Comparison of ENCODE assay signal across 25 cellular contexts in the genomic region with DNA sequence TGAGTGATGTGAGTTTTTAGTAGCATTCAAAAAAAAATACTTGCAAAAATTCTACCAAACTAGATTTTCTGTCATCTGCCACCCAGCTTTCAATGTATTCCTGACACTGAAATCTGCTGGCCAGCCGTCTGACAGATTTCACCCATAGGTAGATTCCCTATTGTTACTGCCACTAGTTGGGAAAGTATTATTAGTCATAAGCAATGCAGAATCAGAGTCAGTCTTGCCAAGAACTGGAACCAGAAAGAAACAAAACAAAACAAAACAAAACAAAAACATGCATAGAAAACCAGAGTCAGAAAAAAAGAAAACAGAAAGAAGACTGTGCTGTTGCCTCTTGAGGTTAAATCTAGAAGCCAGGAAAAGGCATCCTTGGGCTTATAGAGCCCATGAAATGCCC.
"Had no signal": no experiment of that assay in that cellular context is flagged by ENCODE, and none has a peak within 500 bp of the region (broad histone marks: within the 10 kb centered on the region; RNA-seq: fewer than 3 reads in every experiment).

No MANE protein-coding gene starts in this region.

- H3K9me3 ChIP-seq: left ventricle myocardium inferior, transverse colon, vagina had no signal

- H3K27ac ChIP-seq: left ventricle myocardium inferior, transverse colon, vagina had no signal

- H3K27me3 Mint-ChIP-seq: brain; dendritic cell treated with granulocyte-macrophage colony-stimulating factor and Interleukin-4, amounts not matched to agents 40 ng/mL and 50 ng/mL, for 4 days; progenitor cell of endocrine pancreas had no signal

- ATAC-seq: activated CD8-positive, alpha-beta T cell treated with anti-CD3 and anti-CD28 coated beads, Interleukin-2, amount 10 ng/mL, durations not matched to agents 7 days and 5 days; activated naive CD4-positive, alpha-beta T cell treated with anti-CD3 and anti-CD28 coated beads, Interleukin-2, amount 50 U/mL, for 72 hours; right cardiac atrium; stimulated activated naive CD8-positive, alpha-beta T cell treated with anti-CD3 and anti-CD28 coated beads, Interleukin-15, Interleukin-2, amounts not matched to agents 100 U/mL and 50 U/mL, for 24 hours; WTC11 had no signal

- H3K36me3 Mint-ChIP-seq: activated naive CD4-positive, alpha-beta T cell treated with anti-CD3 and anti-CD28 coated beads, Interleukin-2, amount 50 U/mL, for 72 hours; brain; WTC11 had no signal

- H3K4me1 Mint-ChIP-seq: brain, nephron progenitor cell had no signal

- DNase-seq: activated CD4-positive, alpha-beta T cell treated with anti-CD3 and anti-CD28 coated beads for 4 hours; activated CD8-positive, alpha-beta memory T cell treated with anti-CD3 and anti-CD28 coated beads, Interleukin-2, amount 50 U/mL, for 4 hours; activated CD8-positive, alpha-beta T cell treated with anti-CD3 and anti-CD28 coated beads, Interleukin-2, amount 10 ng/mL, durations not matched to agents 7 days and 5 days; activated effector memory CD4-positive, alpha-beta T cell treated with anti-CD3 and anti-CD28 coated beads, Interleukin-2, amount 50 U/mL, for 16 hours; activated T-cell treated with anti-CD3 and anti-CD28 coated beads, Interleukin-2, amount 50 U/mL, for 48 hours; amniotic stem cell; cerebellar nuclear complex; effector memory CD4-positive, alpha-beta T cell; hippocampal formation; left ventricle myocardium inferior; mesenchymal stem cell; nephron progenitor cell; occipital lobe; right cardiac atrium; small intestine; stimulated activated CD4-positive, alpha-beta T cell treated with anti-CD3 and anti-CD28 coated beads, Interleukin-4, amount 100 ng/mL, for 4 hours; stimulated activated CD8-positive, alpha-beta memory T cell treated with anti-CD3 and anti-CD28 coated beads, Interleukin-4, amount 100 ng/mL, for 48 hours; stimulated activated naive CD8-positive, alpha-beta T cell treated with anti-CD3 and anti-CD28 coated beads, Interleukin-15, Interleukin-2, amounts not matched to agents 100 U/mL and 50 U/mL, for 24 hours; transverse colon had no signal

- H3K36me3 ChIP-seq: left ventricle myocardium inferior, transverse colon, vagina had no signal

- H3K4me1 ChIP-seq: left ventricle myocardium inferior, transverse colon, vagina had no signal

- H3K27ac Mint-ChIP-seq: activated CD8-positive, alpha-beta T cell treated with anti-CD3 and anti-CD28 coated beads, Interleukin-2, amount 10 ng/mL, durations not matched to agents 7 days and 5 days; activated naive CD4-positive, alpha-beta T cell treated with anti-CD3 and anti-CD28 coated beads, Interleukin-2, amount 50 U/mL, for 72 hours; brain; dendritic cell treated with granulocyte-macrophage colony-stimulating factor and Interleukin-4, amounts not matched to agents 40 ng/mL and 50 ng/mL, for 4 days; nephron progenitor cell; progenitor cell of endocrine pancreas; WTC11 had no signal

- H3K4me3 ChIP-seq: left ventricle myocardium inferior, transverse colon, vagina had no signal

- H3K4me3 Mint-ChIP-seq: activated CD8-positive, alpha-beta T cell treated with anti-CD3 and anti-CD28 coated beads, Interleukin-2, amount 10 ng/mL, durations not matched to agents 7 days and 5 days; brain; dendritic cell treated with granulocyte-macrophage colony-stimulating factor and Interleukin-4, amounts not matched to agents 40 ng/mL and 50 ng/mL, for 4 days; nephron progenitor cell; WTC11 had no signal

- H3K27me3 ChIP-seq: transverse colon, vagina had no signal

- H3K9me3 Mint-ChIP-seq: brain; dendritic cell treated with granulocyte-macrophage colony-stimulating factor and Interleukin-4, amounts not matched to agents 40 ng/mL and 50 ng/mL, for 4 days; nephron progenitor cell; WTC11 had no signal
